In the genomic region with DNA sequence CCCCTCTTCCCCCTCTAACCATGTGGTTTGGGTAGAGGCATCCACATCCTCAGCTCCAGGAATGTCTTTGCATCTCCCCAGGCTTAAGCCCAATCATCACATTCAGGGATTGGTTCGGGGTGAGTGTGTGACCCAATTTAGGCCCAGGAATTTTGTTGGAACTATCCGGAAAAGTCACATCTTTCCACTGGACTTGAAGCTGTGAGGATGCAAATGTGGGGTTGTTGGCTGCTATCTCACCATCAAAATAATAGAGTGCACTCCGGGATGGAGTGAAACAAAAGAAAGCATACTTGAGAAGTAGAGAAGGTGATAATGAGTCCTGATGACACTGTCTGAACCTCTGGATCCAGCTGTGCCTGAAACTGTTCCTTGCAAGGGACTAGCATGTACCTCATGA, we compare ENCODE assay signal across 24 cellular contexts. TPM values are rescaled to one million over a fixed set of nuclear protein-coding genes. Genes with fewer than 3 reads are reported as not detected.
DNase-seq lines count a peak whose midpoint lies in the region; ATAC-seq, FAIRE-seq and TF ChIP-seq lines count a peak whose summit lies in the region.
"Had no signal": no experiment of that assay in that cellular context is flagged by ENCODE, and none has a peak within 500 bp of the region (broad histone marks: within the 10 kb centered on the region; RNA-seq: fewer than 3 reads in every experiment).

No MANE protein-coding gene starts in this region.

- H3K4ac ChIP-seq in mesendoderm (ENCODE audit: low read depth, low read length): no peak overlapping the region

- no peaks in the 10 kb centered on the region for H3K9me3 ChIP-seq in HepG2 (ENCODE audit: low read length)
- H3K9me3 ChIP-seq: BE2C; BLaER1 treated with 17β-estradiol and CSF1 and Interleukin-3, amounts not matched to agents 10 nM and 100 nM had no signal

- H3K27me3 ChIP-seq in mesendoderm (ENCODE audit: insufficient read depth, low read length, poor library complexity): no peaks in the 10 kb centered on the region
- H3K27me3 ChIP-seq in HepG2 (ENCODE audit: control insufficient read depth in 1 of 2, insufficient read depth in 2 of 2, low read length in 2 of 2): peaks cover 0 to 10% of the 10 kb centered on the region in 2 experiments; a peak in 1 of 5 replicates
- H3K27me3 ChIP-seq: BE2C; BLaER1 treated with 17β-estradiol and CSF1 and Interleukin-3, amounts not matched to agents 10 nM and 100 nM had no signal

- H3K79me2 ChIP-seq in mesendoderm (ENCODE audit: control insufficient read depth, insufficient read depth, low read length): no peaks in the 10 kb centered on the region
- H3K79me2 ChIP-seq in HepG2 (ENCODE audit: insufficient read depth, low read length): no peaks in the 10 kb centered on the region

- H3K27me3 Mint-ChIP-seq in WTC11 (ENCODE audit: low read depth) (no peaks in the 10 kb centered on the region; the same call in 1 of the 2 replicates), nephron progenitor cell (ENCODE audit: low read depth, poor library complexity) (peaks cover 6% of the 10 kb centered on the region)
- no peaks in the 10 kb centered on the region for H3K27me3 Mint-ChIP-seq in activated CD4-positive, alpha-beta memory T cell treated with anti-CD3 and anti-CD28 coated beads for 36 hours
- H3K27me3 Mint-ChIP-seq: CD4-positive, alpha-beta T cell had no signal

- no peak overlapping the region for H2BK15ac ChIP-seq in mesendoderm (replicated peaks; ENCODE audit: low read depth)

- H3K27ac Mint-ChIP-seq in WTC11 (no peak overlapping the region), nephron progenitor cell (peak overlapping the region; percentile 40)
- H3K27ac Mint-ChIP-seq in activated CD4-positive, alpha-beta memory T cell treated with anti-CD3 and anti-CD28 coated beads for 36 hours: no peak overlapping the region
- H3K27ac Mint-ChIP-seq: CD14-positive monocyte; CD4-positive, alpha-beta T cell; CD8-positive, alpha-beta memory T cell; H9 had no signal

- TF ChIP-seq RAD21 in HepG2 (CRISPR knock-in tag; IDR thresholded peaks at IDR 0.05): no peak

- H3K4me1 ChIP-seq in mesendoderm (ENCODE audit: control insufficient read depth, low read depth, low read length) (no peaks in the 10 kb centered on the region), HepG2 (ENCODE audit: insufficient read depth, low read length) (no peaks in the 10 kb centered on the region)
- H3K4me1 ChIP-seq: BE2C had no signal

- no peaks in the 10 kb centered on the region for H3K36me3 ChIP-seq in mesendoderm (ENCODE audit: control insufficient read depth, insufficient read depth, low read length)
- no peaks in the 10 kb centered on the region for H3K36me3 ChIP-seq in HepG2 (replicated peaks in 1 of 2; ENCODE audit: control insufficient read depth in 1 of 2, insufficient read depth in 2 of 2, low read length in 2 of 2)
- H3K36me3 ChIP-seq: BE2C; BLaER1 treated with 17β-estradiol and CSF1 and Interleukin-3, amounts not matched to agents 10 nM and 100 nM had no signal

- no peak overlapping the region for H2AFZ ChIP-seq in HepG2 (ENCODE audit: low read length)
- H2AFZ ChIP-seq: GM23248 had no signal

- peaks cover 21% of the 10 kb centered on the region for H3K4me1 Mint-ChIP-seq in WTC11
- no peaks in the 10 kb centered on the region for H3K4me1 Mint-ChIP-seq in nephron progenitor cell
- H3K4me1 Mint-ChIP-seq in activated CD4-positive, alpha-beta memory T cell treated with anti-CD3 and anti-CD28 coated beads for 36 hours (ENCODE audit: low read depth): no peaks in the 10 kb centered on the region
- H3K4me1 Mint-ChIP-seq: CD8-positive, alpha-beta memory T cell had no signal

- TF ChIP-seq EP300 in HepG2 (IDR thresholded peaks at IDR 0.05; ENCODE audit: low read depth in 2 of 2, low read length in 2 of 2): no peak
- TF ChIP-seq EP300 in HepG2 (CRISPR knock-in tag; IDR thresholded peaks at IDR 0.05; ENCODE audit: borderline replicate concordance): no peak

- TF ChIP-seq CTCF in WTC11 (IDR thresholded peaks at IDR 0.05): no peak
- TF ChIP-seq CTCF in nephron progenitor cell (IDR thresholded peaks at IDR 0.05): no peak
- TF ChIP-seq CTCF in HepG2 (CRISPR knock-in tag; IDR thresholded peaks at IDR 0.05): no peak

- ATAC-seq in WTC11 (peak; percentile 20; the same call in 1 of the 2 replicates), HepG2 (no peak)
- ATAC-seq: HCT116 had no signal

- intact Hi-C loops in activated CD4-positive, alpha-beta memory T cell treated with anti-CD3 and anti-CD28 coated beads for 36 hours (cut with micrococcal nuclease): no loop called here
- intact Hi-C loops in HepG2 (cut with micrococcal nuclease; ENCODE audit: unreplicated experiment): no loop called here

- H3K9ac ChIP-seq in mesendoderm (ENCODE audit: low read length): no peak overlapping the region
- H3K9ac ChIP-seq in HepG2 (ENCODE audit: insufficient read depth, low read depth, low read length): no peak overlapping the region
- H3K9ac ChIP-seq: BLaER1 treated with 17β-estradiol and CSF1 and Interleukin-3, amounts not matched to agents 10 nM and 100 nM; GM23248 had no signal

- no peak overlapping the region for H3K18ac ChIP-seq in mesendoderm (ENCODE audit: low read length)

- H3K4me2 ChIP-seq in mesendoderm (ENCODE audit: low read length) (no peak overlapping the region), HepG2 (ENCODE audit: low read depth, low read length) (no peak overlapping the region)
- H3K4me2 ChIP-seq: BLaER1 treated with 17β-estradiol and CSF1 and Interleukin-3, amounts not matched to agents 10 nM and 100 nM had no signal

- no CpG with 5 or more reads among the region's 3 CpGs for WGBS in mesendoderm (ENCODE audit: extremely low coverage, insufficient coverage, low lambda C conversion rate)
- 32% methylated on average over 3 of the region's 3 CpGs for WGBS in HepG2 (ENCODE audit: low lambda C conversion rate)

- no peaks in the 10 kb centered on the region for H3K79me1 ChIP-seq in mesendoderm (ENCODE audit: low read length)

- H4K5ac ChIP-seq in mesendoderm (ENCODE audit: low read length): no peak overlapping the region

- CTCF ChIA-PET in WTC11 (lab: Charles Lee): interaction anchor here (0.7 to 1.7 kb wide), 7 partner anchors 9 to 243 kb away, joined by 3 to 5 read pairs (median 3); no protein-coding TSS in a partner anchor
- CTCF ChIA-PET in activated CD4-positive, alpha-beta memory T cell treated with anti-CD3 and anti-CD28 coated beads for 36 hours (lab: Charles Lee): interaction anchor here (2.0 kb wide), 1 partner anchor 10 kb away, joined by 10 read pairs; no protein-coding TSS in a partner anchor
- CTCF ChIA-PET in HepG2 (lab: Yijun Ruan, JAX; ENCODE audit: low intra/inter-chr PET ratio, low total read pairs): no interaction called here

- H3K56ac ChIP-seq in mesendoderm (ENCODE audit: low read length): no peak overlapping the region

- H3K27ac ChIP-seq in mesendoderm (ENCODE audit: low read depth, low read length): no peak overlapping the region
- no peak overlapping the region for H3K27ac ChIP-seq in HepG2 (ENCODE audit: extremely low read length, insufficient read depth, low read length)
- H3K27ac ChIP-seq: BLaER1 treated with 17β-estradiol and CSF1 and Interleukin-3, amounts not matched to agents 10 nM and 100 nM; GM23248 had no signal

- in situ Hi-C loops in HepG2 (cut with HindIII; ENCODE audit: extremely low pct_ligation_motif_present, low pct_unique_long_range_greater_than_20kb): no loop called here

- no TSS peak for BruUV-seq in HepG2 (replicated peaks; lab: Mats Ljungman, UMichigan)

- no peaks in the 10 kb centered on the region for H4K20me1 ChIP-seq in HepG2 (ENCODE audit: insufficient read depth, low read length)
- H4K20me1 ChIP-seq: BLaER1 treated with 17β-estradiol and CSF1 and Interleukin-3, amounts not matched to agents 10 nM and 100 nM had no signal

- H2BK120ac ChIP-seq in mesendoderm (ENCODE audit: low read depth, low read length): no peak overlapping the region

- no peak overlapping the region for H2BK5ac ChIP-seq in mesendoderm (ENCODE audit: low read length)

- POLR2A ChIA-PET in WTC11 (lab: Charles Lee) (no interaction called here), HepG2 (lab: Yijun Ruan, JAX) (no interaction called here)
- POLR2A ChIA-PET in activated CD4-positive, alpha-beta memory T cell treated with anti-CD3 and anti-CD28 coated beads for 36 hours (lab: Charles Lee): no interaction called here

- no peak overlapping the region for H4K8ac ChIP-seq in mesendoderm (ENCODE audit: low read depth, low read length)

- H3K9me3 Mint-ChIP-seq in WTC11 (no peaks in the 10 kb centered on the region), nephron progenitor cell (no peaks in the 10 kb centered on the region)
- no peaks in the 10 kb centered on the region for H3K9me3 Mint-ChIP-seq in activated CD4-positive, alpha-beta memory T cell treated with anti-CD3 and anti-CD28 coated beads for 36 hours
- H3K9me3 Mint-ChIP-seq: CD14-positive monocyte; CD4-positive, alpha-beta T cell; CD8-positive, alpha-beta memory T cell; H9 had no signal

- H3K4me3 ChIP-seq in mesendoderm (ENCODE audit: low read length): no peak overlapping the region
- no peak overlapping the region for H3K4me3 ChIP-seq in HepG2 (replicated peaks in 1 of 3; ENCODE audit: insufficient read depth in 1 of 3, low read depth in 2 of 3, low read length in 3 of 3)
- H3K4me3 ChIP-seq: BLaER1 treated with 17β-estradiol and CSF1 and Interleukin-3, amounts not matched to agents 10 nM and 100 nM; GM23248 had no signal

- H3K23ac ChIP-seq in mesendoderm (ENCODE audit: low read length): no peak overlapping the region

- DNase-seq in EH (ENCODE audit: low read depth) (peak; percentile 7), WTC11 (ENCODE audit: low spot score) (no peak), mesendoderm (peak; percentile 62), nephron progenitor cell (no peak), HepG2 (ENCODE audit: low spot score) (no peak), H54 (ENCODE audit: insufficient read length, low spot score) (no peak), NCI-H1417 treated with DMSO at 0.1 percent for 48 hours (lab: John Stamatoyannopoulos, UW) (no peak)
- no peak for DNase-seq in activated CD4-positive, alpha-beta memory T cell treated with anti-CD3 and anti-CD28 coated beads for 36 hours
- DNase-seq: AML-193; BE2C; CD4-positive, alpha-beta T cell; CD8-positive, alpha-beta memory T cell; DMS 273 treated with DMSO at 0.1 percent for 48 hours; DMS79; H9 had no signal

- FAIRE-seq in HepG2 (lab: Jason Lieb, UNC): no peak
- no peak for FAIRE-seq in H54 (lab: Jason Lieb, UNC)
- FAIRE-seq: D721Med, G401.6, GM12892 had no signal

- H3K4me3 Mint-ChIP-seq in WTC11: no peak overlapping the region
- no peak overlapping the region for H3K4me3 Mint-ChIP-seq in nephron progenitor cell
- no peak overlapping the region for H3K4me3 Mint-ChIP-seq in activated CD4-positive, alpha-beta memory T cell treated with anti-CD3 and anti-CD28 coated beads for 36 hours
- H3K4me3 Mint-ChIP-seq: CD14-positive monocyte; CD4-positive, alpha-beta T cell; CD8-positive, alpha-beta memory T cell; H9 had no signal

- H3K36me3 Mint-ChIP-seq in WTC11 (no peaks in the 10 kb centered on the region), nephron progenitor cell (ENCODE audit: low read depth) (no peaks in the 10 kb centered on the region)
- H3K36me3 Mint-ChIP-seq in activated CD4-positive, alpha-beta memory T cell treated with anti-CD3 and anti-CD28 coated beads for 36 hours: no peaks in the 10 kb centered on the region
- H3K36me3 Mint-ChIP-seq: CD14-positive monocyte; CD8-positive, alpha-beta memory T cell had no signal

- H2AK5ac ChIP-seq in mesendoderm (ENCODE audit: low read length): no peak overlapping the region

- TF ChIP-seq POLR2A in HepG2 (IDR thresholded peaks at IDR 0.05; ENCODE audit: insufficient read depth in 1 of 2, low read depth in 2 of 2, low read length in 2 of 2) (no peak), H54 (IDR thresholded peaks at IDR 0.05; ENCODE audit: low read depth, low read length) (no peak)

RNA-seq across cellular contexts. Expression of gene OLFML1, which starts 33.8 kb away (rescaled TPM):
- 0.16 to 0.18 TPM in 2 of 3 replicates, not detected in the other for total RNA-seq in WTC11 (2021)
- polyA plus RNA-seq in mesendoderm (2013, experiment 1 of 2): 1.3 TPM
- polyA plus RNA-seq in mesendoderm (2013, experiment 2 of 2): 1.2 TPM
- not detected for total RNA-seq in activated CD4-positive, alpha-beta memory T cell treated with anti-CD3 and anti-CD28 coated beads for 36 hours
- 0.69 and 0.89 TPM in 2 replicates for total RNA-seq in HepG2 (2016; rRNA removed; fragmentation: Illumina TruSeq; extraction: Trizol)
- 0.35 and 0.40 TPM in 2 replicates for total RNA-seq in HepG2 (2016; cell fraction: cytosol; rRNA removed; fragmentation: Illumina TruSeq; extraction: Trizol; ENCODE audit: low read depth)
- total RNA-seq in HepG2 (2016; cell fraction: insoluble cytoplasmic fraction; rRNA removed; fragmentation: Illumina TruSeq; extraction: Trizol): 0.82 and 0.86 TPM in 2 replicates
- total RNA-seq in HepG2 (2016; cell fraction: membrane; rRNA removed; fragmentation: Illumina TruSeq; extraction: Trizol): 0.34 and 0.40 TPM in 2 replicates
- total RNA-seq in HepG2 (2016; cell fraction: nucleus; rRNA removed; fragmentation: Illumina TruSeq; extraction: Trizol): 1.2 and 1.8 TPM in 2 replicates
- 0.71 and 0.90 TPM in 2 replicates for polyA plus RNA-seq in HepG2 (2011; rRNA removed)
- 0.81 and 0.97 TPM in 2 replicates for polyA plus RNA-seq in HepG2 (2011; cell fraction: cytosol; rRNA removed)
- polyA plus RNA-seq in HepG2 (2011; cell fraction: nucleus; rRNA removed): 0.11 and 0.23 TPM in 2 replicates
- polyA plus RNA-seq in HepG2 (2012): 0.67 and 2.1 TPM in 2 replicates
- 0.12 and 0.19 TPM in 2 replicates for polyA plus RNA-seq in HepG2 (2016; cell fraction: cytosol; fragmentation: Illumina TruSeq; extraction: Trizol; ENCODE audit: low read depth)
- polyA plus RNA-seq in HepG2 (2016; cell fraction: insoluble cytoplasmic fraction; fragmentation: Illumina TruSeq; extraction: Trizol; ENCODE audit: low read depth): 1.1 and 1.3 TPM in 2 replicates
- 0.26 and 0.30 TPM in 2 replicates for polyA plus RNA-seq in HepG2 (2016; cell fraction: membrane; fragmentation: Illumina TruSeq; extraction: Trizol; ENCODE audit: low read depth)
- polyA plus RNA-seq in HepG2 (2016; cell fraction: nucleus; fragmentation: Illumina TruSeq; extraction: Trizol; ENCODE audit: insufficient read depth, low read depth): 1.5 and 2.6 TPM in 2 replicates
- polyA minus RNA-seq in HepG2 (2011; rRNA and poly(A)+ RNA removed; ENCODE audit: low replicate concordance): 1.1 and 4.7 TPM in 2 replicates
- polyA minus RNA-seq in HepG2 (2011; cell fraction: cytosol; rRNA and poly(A)+ RNA removed): 0.30 and 0.88 TPM in 2 replicates
- 0.64 and 0.75 TPM in 2 replicates for polyA minus RNA-seq in HepG2 (2011; cell fraction: nucleus; rRNA and poly(A)+ RNA removed)
- total RNA-seq: A172; A673; CD4-positive, alpha-beta T cell; CD8-positive, alpha-beta memory T cell; H9 had no signal
- polyA plus RNA-seq: CD8-positive, alpha-beta memory T cell had no signal

Comparison
In these comparisons a context has a peak if more than half of its experiments do, and no peak if none do; other contexts are left out.
1. DNase-seq: peak in EH (single experiment) and mesendoderm (single experiment); none in WTC11 (single experiment), nephron progenitor cell (single experiment), activated CD4-positive, alpha-beta memory T cell treated with anti-CD3 and anti-CD28 coated beads for 36 hours (single experiment), HepG2 (single experiment), H54 (single experiment) and NCI-H1417 treated with DMSO at 0.1 percent for 48 hours (single experiment).